ENCODE assay signal across 8 cellular contexts in the genomic region with DNA sequence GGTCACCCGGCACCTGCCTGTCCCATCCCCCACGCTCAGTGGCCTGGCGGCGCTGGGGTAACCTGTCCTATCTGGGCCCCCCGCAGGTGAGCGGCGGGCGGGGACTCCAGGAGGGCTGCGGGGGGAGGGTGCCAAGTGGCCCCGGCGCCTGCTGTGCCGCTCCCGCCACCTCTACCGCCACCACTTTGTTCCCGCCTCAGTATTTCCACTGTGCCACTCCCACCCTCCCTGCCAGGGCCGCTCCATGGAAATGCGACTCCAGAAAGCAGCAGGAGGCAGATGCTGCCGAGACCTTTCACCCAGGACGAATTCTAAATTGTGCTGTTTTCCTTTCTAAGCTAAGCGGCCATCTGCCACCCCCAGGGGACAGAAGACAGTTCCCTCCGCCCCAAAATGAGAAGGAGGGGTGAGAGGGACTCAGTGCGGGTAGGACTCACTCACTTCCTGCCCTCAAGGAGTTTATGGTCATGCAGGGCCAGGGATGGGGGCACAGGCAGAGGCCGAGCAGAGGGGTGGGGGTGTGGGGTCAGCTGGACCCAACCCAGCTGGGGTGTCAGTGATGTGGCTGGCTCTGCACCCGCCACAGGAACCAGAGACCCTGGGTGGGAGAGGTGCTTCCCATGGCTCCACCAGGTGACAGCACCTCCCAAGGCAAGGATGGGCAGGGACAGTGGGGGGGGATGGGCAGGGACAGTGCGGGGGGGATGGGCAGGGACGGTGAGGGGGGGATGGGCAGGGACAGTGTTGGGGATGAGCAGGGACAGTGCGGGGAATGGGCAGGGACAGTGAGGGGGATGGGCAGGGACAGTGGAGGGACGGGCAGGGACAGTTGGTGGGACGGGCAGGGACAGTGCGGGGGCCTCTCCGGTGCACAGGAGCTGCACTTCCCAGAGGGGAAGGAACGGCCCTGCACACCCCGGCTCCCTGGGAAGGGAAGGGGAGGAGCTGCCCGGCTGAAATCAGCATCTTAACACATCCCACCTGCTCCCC. TPM values are rescaled to one million over a fixed set of nuclear protein-coding genes. Genes with fewer than 3 reads are reported as not detected.
A peak's percentile ranks its signal among the peaks of the same experiment; 100 is the strongest.
DNase-seq lines count a peak whose midpoint lies in the region; ATAC-seq, FAIRE-seq and TF ChIP-seq lines count a peak whose summit lies in the region.

No MANE protein-coding gene starts in this region.

- CTCF ChIA-PET in HepG2 (lab: Yijun Ruan, JAX; ENCODE audit: low intra/inter-chr PET ratio, low total read pairs), result no interaction called here
- CTCF ChIA-PET in CD4-positive, alpha-beta memory T cell (lab: Charles Lee; ENCODE audit: partially characterized antibody), result no interaction called here

- no TSS peak for BruUV-seq in HepG2 (replicated peaks; lab: Mats Ljungman, UMichigan)

- no peak for ATAC-seq in HepG2
- no peak for ATAC-seq in right lobe of liver
- ATAC-seq in GM21515 (IDR thresholded peaks at IDR 0.05; ENCODE audit: unreplicated experiment), result no peak

- DNase-seq in HepG2 (ENCODE audit: low spot score) (no peak), right lobe of liver (no peak), RPMI7951 (ENCODE audit: low read depth) (peak; percentile 13), immature natural killer cell (peak; percentile 39 to 47 (median 40)), NCI-H1930 (lab: John Stamatoyannopoulos, UW) (no peak)
- no peak for DNase-seq in central memory CD4-positive, alpha-beta T cell
- no peak for DNase-seq in CD4-positive, alpha-beta memory T cell

- no peak for TF ChIP-seq RAD21 in HepG2 (CRISPR knock-in tag; IDR thresholded peaks at IDR 0.05)

- H3K4me3 ChIP-seq in HepG2 (replicated peaks in 1 of 3; ENCODE audit: insufficient read depth in 1 of 3, low read depth in 2 of 3, low read length in 3 of 3), result no peak overlapping the region
- H3K4me3 ChIP-seq in right lobe of liver, result no peak overlapping the region
- no peak overlapping the region for H3K4me3 ChIP-seq in CD4-positive, alpha-beta memory T cell (ENCODE audit: low read length in 2 of 2)

- H3K9me3 ChIP-seq in HepG2 (ENCODE audit: low read length) (no peaks in the 10 kb centered on the region), right lobe of liver (no peaks in the 10 kb centered on the region)
- H3K9me3 ChIP-seq in CD4-positive, alpha-beta memory T cell (ENCODE audit: control insufficient read depth in 1 of 2, low read length in 2 of 2), result no peaks in the 10 kb centered on the region

- FAIRE-seq in HepG2 (lab: Jason Lieb, UNC), result no peak

- no peak for TF ChIP-seq CTCF in HepG2 (CRISPR knock-in tag; IDR thresholded peaks at IDR 0.05)
- no peak for TF ChIP-seq CTCF in right lobe of liver (IDR thresholded peaks at IDR 0.05)

- TF ChIP-seq EP300 in HepG2 (IDR thresholded peaks at IDR 0.05; ENCODE audit: low read depth in 2 of 2, low read length in 2 of 2) (no peak), HepG2 (CRISPR knock-in tag; IDR thresholded peaks at IDR 0.05; ENCODE audit: borderline replicate concordance) (no peak)

- no peak overlapping the region for H3K9ac ChIP-seq in HepG2 (ENCODE audit: insufficient read depth, low read depth, low read length)

- POLR2A ChIA-PET in HepG2 (lab: Yijun Ruan, JAX), result no interaction called here
- POLR2A ChIA-PET in CD4-positive, alpha-beta memory T cell (lab: Charles Lee; ENCODE audit: partially characterized antibody), result interaction anchor here (3.9 kb wide), 1 partner anchor 11 kb away, joined by 20 read pairs; no protein-coding TSS in a partner anchor

- no peak overlapping the region for H3K4me2 ChIP-seq in HepG2 (ENCODE audit: low read depth, low read length)

- H3K27me3 ChIP-seq in HepG2 (ENCODE audit: control insufficient read depth in 1 of 2, insufficient read depth in 2 of 2, low read length in 2 of 2) (peaks cover 0 to 1% of the 10 kb centered on the region in 2 experiments; a peak in 1 of 5 replicates), right lobe of liver (no peaks in the 10 kb centered on the region)
- no peaks in the 10 kb centered on the region for H3K27me3 ChIP-seq in CD4-positive, alpha-beta memory T cell (ENCODE audit: insufficient read depth, low read length)

- H2AFZ ChIP-seq in HepG2 (ENCODE audit: low read length), result no peak overlapping the region

- peak overlapping the region in 5 of 6 donors; percentile 76 to 90 (median 83) for H3K27ac Mint-ChIP-seq in immature natural killer cell
- H3K27ac Mint-ChIP-seq in CD4-positive, alpha-beta memory T cell, result peak overlapping the region in 3 of 7 donors; percentile 36 to 78 (median 42)

- no peaks in the 10 kb centered on the region for H4K20me1 ChIP-seq in HepG2 (ENCODE audit: insufficient read depth, low read length)

- intact Hi-C loops in HepG2 (cut with micrococcal nuclease; ENCODE audit: unreplicated experiment), result no loop called here
- intact Hi-C loops in right lobe of liver (cut with DNase I), result no loop called here
- intact Hi-C loops in CD4-positive, alpha-beta memory T cell (cut with micrococcal nuclease), result no loop called here

- H3K36me3 ChIP-seq in HepG2 (replicated peaks in 1 of 2; ENCODE audit: control insufficient read depth in 1 of 2, insufficient read depth in 2 of 2, low read length in 2 of 2), result no peaks in the 10 kb centered on the region
- H3K36me3 ChIP-seq in right lobe of liver, result no peaks in the 10 kb centered on the region
- no peaks in the 10 kb centered on the region for H3K36me3 ChIP-seq in CD4-positive, alpha-beta memory T cell (ENCODE audit: insufficient read depth, low read length)

- peaks cover 17% of the 10 kb centered on the region for H3K4me1 ChIP-seq in HepG2 (ENCODE audit: insufficient read depth, low read length)
- peaks cover 0 to 45% (median 6%) of the 10 kb centered on the region in 4 donors for H3K4me1 ChIP-seq in right lobe of liver
- H3K4me1 ChIP-seq in CD4-positive, alpha-beta memory T cell (ENCODE audit: insufficient read depth, low read length), result peaks cover 47% of the 10 kb centered on the region

- WGBS in HepG2 (ENCODE audit: low lambda C conversion rate), result 63% methylated on average over 25 of the region's 34 CpGs
- 56% methylated on average over 20 of the region's 34 CpGs for WGBS in right lobe of liver (ENCODE audit: insufficient coverage, low coverage, low lambda C conversion rate, missing lambda C conversion rate)

- H3K27ac ChIP-seq in HepG2 (ENCODE audit: extremely low read length, insufficient read depth, low read length), result no peak overlapping the region
- no peak overlapping the region for H3K27ac ChIP-seq in right lobe of liver
- H3K27ac ChIP-seq in CD4-positive, alpha-beta memory T cell (ENCODE audit: low read depth, low read length), result no peak overlapping the region

- peaks cover 32 to 55% of the 10 kb centered on the region in 2 donors for H3K4me1 Mint-ChIP-seq in immature natural killer cell
- H3K4me1 Mint-ChIP-seq in CD4-positive, alpha-beta memory T cell, result peaks cover 6 to 28% (median 13%) of the 10 kb centered on the region in 4 donors

- H3K79me2 ChIP-seq in HepG2 (ENCODE audit: insufficient read depth, low read length), result no peaks in the 10 kb centered on the region

- H3K36me3 Mint-ChIP-seq in immature natural killer cell, result no peaks in the 10 kb centered on the region
- H3K36me3 Mint-ChIP-seq in CD4-positive, alpha-beta memory T cell, result no peaks in the 10 kb centered on the region

- no peak for TF ChIP-seq POLR2A in HepG2 (IDR thresholded peaks at IDR 0.05; ENCODE audit: insufficient read depth in 1 of 2, low read depth in 2 of 2, low read length in 2 of 2)
- TF ChIP-seq POLR2A in right lobe of liver (IDR thresholded peaks at IDR 0.05), result no peak

- in situ Hi-C loops in HepG2 (cut with HindIII; ENCODE audit: extremely low pct_ligation_motif_present, low pct_unique_long_range_greater_than_20kb), result no loop called here

- no peaks in the 10 kb centered on the region for H3K9me3 Mint-ChIP-seq in immature natural killer cell
- no peaks in the 10 kb centered on the region for H3K9me3 Mint-ChIP-seq in CD4-positive, alpha-beta memory T cell

- H3K27me3 Mint-ChIP-seq in immature natural killer cell (ENCODE audit: low read depth in 3 of 3), result peaks cover 7 to 20% (median 11%) of the 10 kb centered on the region in 3 donors
- H3K27me3 Mint-ChIP-seq in CD4-positive, alpha-beta memory T cell, result no peaks in the 10 kb centered on the region

- H3K4me3 Mint-ChIP-seq in immature natural killer cell, result peak overlapping the region in 4 of 5 donors; percentile 23 to 46 (median 37)
- H3K4me3 Mint-ChIP-seq in CD4-positive, alpha-beta memory T cell, result no peak overlapping the region

RNA-seq across cellular contexts. Expression of gene NOTCH1, which starts 17.8 kb away (rescaled TPM):
- 0.22 and 0.35 TPM in 2 replicates for total RNA-seq in HepG2 (2016; rRNA removed; fragmentation: Illumina TruSeq; extraction: Trizol)
- total RNA-seq in HepG2 (2016; cell fraction: cytosol; rRNA removed; fragmentation: Illumina TruSeq; extraction: Trizol; ENCODE audit: low read depth), result 0.18 and 0.20 TPM in 2 replicates
- total RNA-seq in HepG2 (2016; cell fraction: insoluble cytoplasmic fraction; rRNA removed; fragmentation: Illumina TruSeq; extraction: Trizol), result 0.13 and 0.43 TPM in 2 replicates
- total RNA-seq in HepG2 (2016; cell fraction: membrane; rRNA removed; fragmentation: Illumina TruSeq; extraction: Trizol), result 0.17 and 0.28 TPM in 2 replicates
- 0.69 and 1.3 TPM in 2 replicates for total RNA-seq in HepG2 (2016; cell fraction: nucleus; rRNA removed; fragmentation: Illumina TruSeq; extraction: Trizol)
- 0.09 and 0.12 TPM in 2 replicates for polyA plus RNA-seq in HepG2 (2011; rRNA removed)
- 0.04 and 0.11 TPM in 2 replicates for polyA plus RNA-seq in HepG2 (2011; cell fraction: cytosol; rRNA removed)
- 0.90 and 1.1 TPM in 2 replicates for polyA plus RNA-seq in HepG2 (2011; cell fraction: nucleus; rRNA removed)
- 0.09 and 0.31 TPM in 2 replicates for polyA plus RNA-seq in HepG2 (2012)
- 0.02 TPM in 2 replicates for polyA plus RNA-seq in HepG2 (2016; cell fraction: cytosol; fragmentation: Illumina TruSeq; extraction: Trizol; ENCODE audit: low read depth)
- 0.15 and 0.22 TPM in 2 replicates for polyA plus RNA-seq in HepG2 (2016; cell fraction: insoluble cytoplasmic fraction; fragmentation: Illumina TruSeq; extraction: Trizol; ENCODE audit: low read depth)
- 0.05 and 0.13 TPM in 2 replicates for polyA plus RNA-seq in HepG2 (2016; cell fraction: membrane; fragmentation: Illumina TruSeq; extraction: Trizol; ENCODE audit: low read depth)
- 1.3 and 1.9 TPM in 2 replicates for polyA plus RNA-seq in HepG2 (2016; cell fraction: nucleus; fragmentation: Illumina TruSeq; extraction: Trizol; ENCODE audit: insufficient read depth, low read depth)
- 0.54 and 4.7 TPM in 2 replicates for polyA minus RNA-seq in HepG2 (2011; rRNA and poly(A)+ RNA removed; ENCODE audit: low replicate concordance)
- 0.44 and 0.99 TPM in 2 replicates for polyA minus RNA-seq in HepG2 (2011; cell fraction: cytosol; rRNA and poly(A)+ RNA removed)
- polyA minus RNA-seq in HepG2 (2011; cell fraction: nucleus; rRNA and poly(A)+ RNA removed), result 0.64 and 0.75 TPM in 2 replicates
- 10 to 100 TPM; 17.4 to 26.2 (median 19.3) TPM for total RNA-seq in right lobe of liver
- 1.8 and 2.0 TPM in 2 replicates for total RNA-seq in RPMI7951 (2014; rRNA removed; shearing (Covaris generic))
- polyA plus RNA-seq in immature natural killer cell, result 10 to 100 TPM in 1 of 3 donors, 1 to 10 TPM in 1, under 1 TPM in 1; 0.98 to 22.8 (median 4.3) TPM
- 10 to 100 TPM; 43.0 to 45.4 TPM for total RNA-seq in CD4-positive, alpha-beta memory T cell
- polyA plus RNA-seq in CD4-positive, alpha-beta memory T cell, result 1 to 10 TPM in 1 of 2 donors, not detected in 1; 6.0 TPM

RNA-seq across cellular contexts. Expression of gene SEC16A, which starts 45.2 kb away (rescaled TPM):
- total RNA-seq in HepG2 (2016; rRNA removed; fragmentation: Illumina TruSeq; extraction: Trizol) (15.9 and 27.7 TPM in 2 replicates), right lobe of liver (100 to 1,000 TPM in 2 of 6 experiments, 10 to 100 TPM in 4; 46.9 to 108 (median 72.0) TPM)
- 3.9 TPM in 2 replicates for total RNA-seq in HepG2 (2016; cell fraction: cytosol; rRNA removed; fragmentation: Illumina TruSeq; extraction: Trizol; ENCODE audit: low read depth)
- 15.7 and 21.0 TPM in 2 replicates for total RNA-seq in HepG2 (2016; cell fraction: insoluble cytoplasmic fraction; rRNA removed; fragmentation: Illumina TruSeq; extraction: Trizol)
- total RNA-seq in HepG2 (2016; cell fraction: membrane; rRNA removed; fragmentation: Illumina TruSeq; extraction: Trizol), result 12.2 and 12.3 TPM in 2 replicates
- 25.4 and 28.9 TPM in 2 replicates for total RNA-seq in HepG2 (2016; cell fraction: nucleus; rRNA removed; fragmentation: Illumina TruSeq; extraction: Trizol)
- polyA plus RNA-seq in HepG2 (2011; rRNA removed) (17.9 and 18.9 TPM in 2 replicates), immature natural killer cell (10 to 100 TPM in 2 of 3 donors, 1 to 10 TPM in 1; 3.9 to 46.0 (median 15.9) TPM)
- 12.7 and 13.2 TPM in 2 replicates for polyA plus RNA-seq in HepG2 (2011; cell fraction: cytosol; rRNA removed)
- 71.0 and 81.7 TPM in 2 replicates for polyA plus RNA-seq in HepG2 (2011; cell fraction: nucleus; rRNA removed)
- polyA plus RNA-seq in HepG2 (2012), result 26.1 and 28.5 TPM in 2 replicates
- polyA plus RNA-seq in HepG2 (2016; cell fraction: cytosol; fragmentation: Illumina TruSeq; extraction: Trizol; ENCODE audit: low read depth), result 2.6 and 3.4 TPM in 2 replicates
- 29.5 and 38.6 TPM in 2 replicates for polyA plus RNA-seq in HepG2 (2016; cell fraction: insoluble cytoplasmic fraction; fragmentation: Illumina TruSeq; extraction: Trizol; ENCODE audit: low read depth)
- 7.1 and 8.4 TPM in 2 replicates for polyA plus RNA-seq in HepG2 (2016; cell fraction: membrane; fragmentation: Illumina TruSeq; extraction: Trizol; ENCODE audit: low read depth)
- polyA plus RNA-seq in HepG2 (2016; cell fraction: nucleus; fragmentation: Illumina TruSeq; extraction: Trizol; ENCODE audit: insufficient read depth, low read depth), result 72.9 and 74.4 TPM in 2 replicates
- 29.0 and 33.5 TPM in 2 replicates for polyA minus RNA-seq in HepG2 (2011; rRNA and poly(A)+ RNA removed; ENCODE audit: low replicate concordance)
- 27.1 and 28.7 TPM in 2 replicates for polyA minus RNA-seq in HepG2 (2011; cell fraction: cytosol; rRNA and poly(A)+ RNA removed)
- 24.8 and 24.9 TPM in 2 replicates for polyA minus RNA-seq in HepG2 (2011; cell fraction: nucleus; rRNA and poly(A)+ RNA removed)
- 14.5 and 14.8 TPM in 2 replicates for total RNA-seq in RPMI7951 (2014; rRNA removed; shearing (Covaris generic))
- total RNA-seq in CD4-positive, alpha-beta memory T cell, result 10 to 100 TPM; 82.9 to 87.7 TPM
- 10 to 100 TPM in 1 of 2 donors, 1 to 10 TPM in 1; 6.6 to 39.3 TPM for polyA plus RNA-seq in CD4-positive, alpha-beta memory T cell

Comparison
In these comparisons a context has a peak if more than half of its experiments do, and no peak if none do; other contexts are left out.
1. DNase-seq: peak in RPMI7951 (single experiment) and immature natural killer cell (3 of 3); none in HepG2 (single experiment), right lobe of liver (0 of 3), NCI-H1930 (0 of 2), central memory CD4-positive, alpha-beta T cell (single experiment) and CD4-positive, alpha-beta memory T cell (0 of 5).
2. H3K4me3 Mint-ChIP-seq: peak in immature natural killer cell (4 of 5); none in CD4-positive, alpha-beta memory T cell (0 of 8).